Comparison of ENCODE assay signal across 2 cellular contexts in the genomic region with DNA sequence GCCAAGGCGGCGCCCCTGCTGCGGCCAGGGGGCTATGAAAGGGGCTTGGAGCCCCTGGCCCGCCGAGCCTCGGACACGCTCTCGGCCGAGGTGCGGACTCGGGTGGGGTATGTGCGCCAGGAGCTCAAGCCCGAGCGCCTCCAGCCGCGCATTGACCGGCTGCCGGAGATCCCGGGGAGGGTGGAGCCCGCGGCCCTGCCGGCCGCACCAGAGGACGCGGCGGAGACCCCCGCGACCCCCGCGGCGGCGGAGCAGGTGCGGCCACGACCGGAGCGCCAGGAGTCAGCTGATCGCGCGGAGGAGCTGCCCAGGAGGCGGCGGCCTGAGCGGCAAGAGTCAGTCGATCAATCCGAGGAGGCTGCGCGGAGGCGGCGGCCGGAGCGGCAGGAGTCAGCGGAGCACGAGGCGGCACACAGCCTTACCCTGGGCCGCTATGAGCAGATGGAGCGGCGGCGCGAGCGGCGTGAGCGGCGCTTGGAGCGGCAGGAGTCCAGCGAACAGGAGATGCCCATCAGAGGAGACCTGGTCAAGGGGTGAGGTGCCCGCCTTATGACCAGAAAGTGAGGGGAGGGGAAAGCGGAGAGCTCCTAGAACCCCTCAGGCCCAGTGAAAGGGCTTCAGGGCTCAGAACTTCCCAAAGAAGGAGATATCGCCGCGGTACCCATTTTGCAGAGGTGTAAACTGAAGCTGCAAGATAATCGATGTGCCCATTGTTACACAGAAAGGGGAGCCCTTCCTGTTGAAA.
TF ChIP-seq lines count a peak whose summit lies in the region.

No MANE protein-coding gene starts in this region.

TF ChIP-seq in endothelial cell of umbilical vein, 7 proteins besides CTCF, POLR2A, EP300 and RAD21 (continued from another document):
- peak; percentile 93 for TF ChIP-seq EZH2 (IDR thresholded peaks at IDR 0.05; ENCODE audit: borderline replicate concordance, low read depth, low read length, severe bottlenecking)

TF ChIP-seq in neural cell, 6 proteins besides CTCF, POLR2A, EP300 and RAD21:
- no peak for TF ChIP-seq MXI1 (conservative IDR thresholded peaks at IDR 0.05; ENCODE audit: poor library complexity, severe bottlenecking)
- TF ChIP-seq EZH2 (IDR thresholded peaks at IDR 0.05; ENCODE audit: borderline replicate concordance, insufficient read depth, low read length, poor library complexity, severe bottlenecking): peak; percentile 71
